In the genomic region with DNA sequence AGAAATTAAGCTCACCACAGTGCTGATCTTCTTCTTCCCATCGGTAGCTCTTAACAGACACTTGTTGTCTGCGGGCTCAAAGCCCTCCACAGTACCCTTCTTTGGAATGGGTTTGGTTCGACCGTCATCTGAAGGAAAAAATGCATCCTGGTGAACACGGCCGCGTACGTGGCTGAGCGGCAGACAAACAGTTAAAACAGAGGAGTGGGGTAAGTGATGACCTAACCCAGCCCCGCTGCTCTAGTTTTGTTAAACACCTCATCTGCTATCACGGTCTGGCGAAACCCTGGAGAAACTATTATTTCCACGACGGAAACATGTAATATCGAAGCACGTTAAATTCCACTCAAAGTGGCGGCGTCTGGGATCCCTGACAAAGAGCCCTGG, we compare ENCODE assay signal across 8 cellular contexts. TPM values are rescaled to one million over a fixed set of nuclear protein-coding genes. Genes with fewer than 3 reads are reported as not detected.
DNase-seq lines count a peak whose midpoint lies in the region; ATAC-seq and TF ChIP-seq lines count a peak whose summit lies in the region.

No MANE protein-coding gene starts in this region.

- DNase-seq in activated CD4-positive, alpha-beta T cell treated with anti-CD3 and anti-CD28 coated beads, Interleukin-2, amount 10 ng/mL, durations not matched to agents 7 days and 5 days, result no peak
- DNase-seq in activated CD4-positive, alpha-beta T cell treated with anti-CD3 and anti-CD28 coated beads, Interleukin-2, amount 50 U/mL, for 48 hours, result no peak
- DNase-seq in stimulated activated effector memory CD8-positive, alpha-beta T cell treated with anti-CD3 and anti-CD28 coated beads, Interleukin-12 subunit alpha, Interleukin-12 subunit beta, amount 100 ng/mL, for 72 hours (ENCODE audit: low spot score in 2 of 2), result peak in 1 of 2 donors; percentile 51
- no peak for DNase-seq in GM13976 (ENCODE audit: low spot score)
- DNase-seq in D341Med (ENCODE audit: low spot score), result no peak

- peak overlapping the region; percentile 93 for H3K4me3 ChIP-seq in iPS-11a (ENCODE audit: low read depth, low read length)

- POLR2A ChIA-PET in activated CD4-positive, alpha-beta T cell treated with anti-CD3 and anti-CD28 coated beads, Interleukin-2, amount 10 ng/mL, durations not matched to agents 7 days and 5 days (lab: Charles Lee), result interaction anchor here (0.6 kb wide), 1 partner anchor 251 kb away, joined by 3 read pairs; no protein-coding TSS in a partner anchor

- H3K36me3 Mint-ChIP-seq in activated CD4-positive, alpha-beta T cell treated with anti-CD3 and anti-CD28 coated beads, Interleukin-2, amount 10 ng/mL, durations not matched to agents 7 days and 5 days (ENCODE audit: low read depth), result peaks cover 36% of the 10 kb centered on the region
- H3K36me3 Mint-ChIP-seq in activated naive CD4-positive, alpha-beta T cell treated with anti-CD3 and anti-CD28 coated beads, Interleukin-2, amount 50 U/mL, for 24 hours, result peaks cover 23% of the 10 kb centered on the region
- peaks cover 52% of the 10 kb centered on the region for H3K36me3 Mint-ChIP-seq in stimulated activated effector memory CD8-positive, alpha-beta T cell treated with anti-CD3 and anti-CD28 coated beads, Interleukin-12 subunit alpha, Interleukin-12 subunit beta, amount 100 ng/mL, for 72 hours

- H3K27ac Mint-ChIP-seq in activated CD4-positive, alpha-beta T cell treated with anti-CD3 and anti-CD28 coated beads, Interleukin-2, amount 10 ng/mL, durations not matched to agents 7 days and 5 days, result peak overlapping the region; percentile 96
- peak overlapping the region; percentile 99 for H3K27ac Mint-ChIP-seq in activated naive CD4-positive, alpha-beta T cell treated with anti-CD3 and anti-CD28 coated beads, Interleukin-2, amount 50 U/mL, for 24 hours
- peak overlapping the region; percentile 99 for H3K27ac Mint-ChIP-seq in stimulated activated effector memory CD8-positive, alpha-beta T cell treated with anti-CD3 and anti-CD28 coated beads, Interleukin-12 subunit alpha, Interleukin-12 subunit beta, amount 100 ng/mL, for 72 hours

- in situ Hi-C loops in GM13976 (cut with MboI; ENCODE audit: low sequenced_read_pairs, unreplicated experiment), result loop anchor here (25.0 kb wide), 1 partner anchor 174 kb away; no protein-coding TSS in a partner anchor

- ATAC-seq in stimulated activated effector memory CD8-positive, alpha-beta T cell treated with anti-CD3 and anti-CD28 coated beads, Interleukin-12 subunit alpha, Interleukin-12 subunit beta, amount 100 ng/mL, for 72 hours, result no peak
- no peak for ATAC-seq in GM18520 (IDR thresholded peaks at IDR 0.05; ENCODE audit: unreplicated experiment)

- CTCF ChIA-PET in activated CD4-positive, alpha-beta T cell treated with anti-CD3 and anti-CD28 coated beads, Interleukin-2, amount 10 ng/mL, durations not matched to agents 7 days and 5 days (lab: Charles Lee), result interaction anchor here (0.6 to 1.0 kb wide), 2 partner anchors 13 to 66 kb away, joined by 3 to 5 read pairs; no protein-coding TSS in a partner anchor

- H3K27me3 Mint-ChIP-seq in activated CD4-positive, alpha-beta T cell treated with anti-CD3 and anti-CD28 coated beads, Interleukin-2, amount 10 ng/mL, durations not matched to agents 7 days and 5 days, result no peaks in the 10 kb centered on the region
- no peaks in the 10 kb centered on the region for H3K27me3 Mint-ChIP-seq in activated naive CD4-positive, alpha-beta T cell treated with anti-CD3 and anti-CD28 coated beads, Interleukin-2, amount 50 U/mL, for 24 hours

- peaks cover 52% of the 10 kb centered on the region for H3K4me1 Mint-ChIP-seq in activated CD4-positive, alpha-beta T cell treated with anti-CD3 and anti-CD28 coated beads, Interleukin-2, amount 10 ng/mL, durations not matched to agents 7 days and 5 days
- H3K4me1 Mint-ChIP-seq in activated naive CD4-positive, alpha-beta T cell treated with anti-CD3 and anti-CD28 coated beads, Interleukin-2, amount 50 U/mL, for 24 hours, result peaks cover 56% of the 10 kb centered on the region
- peaks cover 42% of the 10 kb centered on the region for H3K4me1 Mint-ChIP-seq in stimulated activated effector memory CD8-positive, alpha-beta T cell treated with anti-CD3 and anti-CD28 coated beads, Interleukin-12 subunit alpha, Interleukin-12 subunit beta, amount 100 ng/mL, for 72 hours

- no peaks in the 10 kb centered on the region for H3K9me3 Mint-ChIP-seq in activated CD4-positive, alpha-beta T cell treated with anti-CD3 and anti-CD28 coated beads, Interleukin-2, amount 10 ng/mL, durations not matched to agents 7 days and 5 days
- H3K9me3 Mint-ChIP-seq in activated naive CD4-positive, alpha-beta T cell treated with anti-CD3 and anti-CD28 coated beads, Interleukin-2, amount 50 U/mL, for 24 hours, result no peaks in the 10 kb centered on the region
- no peaks in the 10 kb centered on the region for H3K9me3 Mint-ChIP-seq in stimulated activated effector memory CD8-positive, alpha-beta T cell treated with anti-CD3 and anti-CD28 coated beads, Interleukin-12 subunit alpha, Interleukin-12 subunit beta, amount 100 ng/mL, for 72 hours

- no peak for TF ChIP-seq CTCF in GM13976 (IDR thresholded peaks at IDR 0.05; ENCODE audit: borderline replicate concordance, control extremely low read depth, extremely low read depth, insufficient read depth, missing control alignments)

- H3K4me3 Mint-ChIP-seq in activated CD4-positive, alpha-beta T cell treated with anti-CD3 and anti-CD28 coated beads, Interleukin-2, amount 10 ng/mL, durations not matched to agents 7 days and 5 days, result peak overlapping the region; percentile 99
- H3K4me3 Mint-ChIP-seq in activated naive CD4-positive, alpha-beta T cell treated with anti-CD3 and anti-CD28 coated beads, Interleukin-2, amount 50 U/mL, for 24 hours, result peak overlapping the region; percentile 99
- peak overlapping the region; percentile 99 for H3K4me3 Mint-ChIP-seq in stimulated activated effector memory CD8-positive, alpha-beta T cell treated with anti-CD3 and anti-CD28 coated beads, Interleukin-12 subunit alpha, Interleukin-12 subunit beta, amount 100 ng/mL, for 72 hours

RNA-seq across cellular contexts. Expression of gene SRP14, which starts 0.7 kb away (rescaled TPM):
- 100 to 1,000 TPM; 145 to 150 TPM for total RNA-seq in activated CD4-positive, alpha-beta T cell treated with anti-CD3 and anti-CD28 coated beads, Interleukin-2, amount 10 ng/mL, durations not matched to agents 7 days and 5 days
